Comparison of ENCODE assay signal across 28 cellular contexts in the genomic region with DNA sequence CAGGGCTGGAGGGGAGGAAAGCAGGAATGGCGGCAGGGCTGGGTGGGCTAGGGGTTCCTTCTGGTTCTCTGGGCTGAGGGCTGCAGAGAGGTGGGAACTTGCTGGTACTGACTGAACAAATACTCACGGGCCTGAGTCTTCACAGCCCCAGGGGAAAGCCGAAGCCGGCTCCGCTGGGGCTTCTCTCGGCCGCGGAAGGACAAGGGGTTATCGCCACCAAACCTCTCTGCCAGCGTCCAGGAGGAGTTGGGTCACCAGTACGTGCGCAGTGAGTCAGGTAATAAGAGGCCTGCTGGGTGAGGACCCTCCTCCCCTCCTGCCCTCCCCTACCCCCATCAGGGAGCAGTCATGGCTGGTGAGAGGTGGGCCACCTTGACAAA. TPM values are rescaled to one million over a fixed set of nuclear protein-coding genes. Genes with fewer than 3 reads are reported as not detected.
A peak's percentile ranks its signal among the peaks of the same experiment; 100 is the strongest.
DNase-seq lines count a peak whose midpoint lies in the region; ATAC-seq and TF ChIP-seq lines count a peak whose summit lies in the region.
"Had no signal": no experiment of that assay in that cellular context is flagged by ENCODE, and none has a peak within 500 bp of the region (broad histone marks: within the 10 kb centered on the region; RNA-seq: fewer than 3 reads in every experiment).

No MANE protein-coding gene starts in this region.

- H2BK12ac ChIP-seq in neuronal stem cell (ENCODE audit: low read length): no peak overlapping the region

- H3K79me2 ChIP-seq in hepatocyte: no peaks in the 10 kb centered on the region

- peak overlapping the region; percentile 43 for H3K23ac ChIP-seq in neuronal stem cell (ENCODE audit: low read depth, low read length, poor library complexity)

- no peak overlapping the region for H2BK5ac ChIP-seq in neuronal stem cell (ENCODE audit: low read length)

- H3K9me2 ChIP-seq in hepatocyte (replicated peaks; ENCODE audit: insufficient read depth): no peaks in the 10 kb centered on the region

- H2AFZ ChIP-seq in hepatocyte: no peak overlapping the region
- H2AFZ ChIP-seq in neuronal stem cell (ENCODE audit: low read length): no peak overlapping the region

- no peak overlapping the region for H3K4ac ChIP-seq in neuronal stem cell (ENCODE audit: low read length)

- no peak overlapping the region for H2BK120ac ChIP-seq in neuronal stem cell (ENCODE audit: low read depth, low read length)

- intact Hi-C loops in CD4-positive, alpha-beta T cell (cut with DNase I, micrococcal nuclease): no loop called here
- intact Hi-C loops in lower lobe of right lung (cut with DNase I): no loop called here

- POLR2A ChIA-PET in CD4-positive, alpha-beta T cell (lab: Charles Lee): no interaction called here

- H4K20me1 ChIP-seq in hepatocyte (ENCODE audit: insufficient read depth, poor library complexity, severe bottlenecking): no peaks in the 10 kb centered on the region

- no peaks in the 10 kb centered on the region for H3K9me3 ChIP-seq in CD4-positive, alpha-beta T cell (ENCODE audit: control insufficient read depth, low read length)
- H3K9me3 ChIP-seq in HUES6 (ENCODE audit: control insufficient read depth, insufficient read depth, low read depth, low read length) (no peaks in the 10 kb centered on the region), hepatocyte (ENCODE audit: low read depth) (no peaks in the 10 kb centered on the region), neuronal stem cell (replicated peaks in 1 of 2; ENCODE audit: control insufficient read depth in 2 of 2, insufficient read depth in 1 of 2, low read depth in 1 of 2, low read length in 2 of 2) (no peaks in the 10 kb centered on the region), Peyer's patch (no peaks in the 10 kb centered on the region), lower lobe of right lung (no peaks in the 10 kb centered on the region)
- H3K9me3 ChIP-seq: BLaER1, testis had no signal

- DNase-seq in CD4-positive, alpha-beta T cell: no peak
- DNase-seq in hepatocyte (ENCODE audit: low spot score): no peak
- no peak for DNase-seq in neuronal stem cell (ENCODE audit: low spot score)
- DNase-seq in caudate nucleus (lab: John Stamatoyannopoulos, UW): no peak
- DNase-seq in Peyer's patch: no peak
- DNase-seq in lower lobe of right lung: no peak
- no peak for DNase-seq in GF-D8 (lab: John Stamatoyannopoulos, UW)
- DNase-seq: ACHN; activated CD4-positive, alpha-beta T cell treated with anti-CD3 and anti-CD28 coated beads for 36 hours; activated naive CD4-positive, alpha-beta T cell treated with Interleukin-2 at 50 U/mL for 16 hours; activated T-cell treated with anti-CD3 and anti-CD28 coated beads, Interleukin-2, amount 50 U/mL, for 4 hours; amniotic stem cell; MM.1S; natural killer cell; NCI-H1417 treated with DMSO at 0.1 percent for 48 hours; NCI-H2107; NCI-H524 treated with DMSO at 0.1 percent for 48 hours; stimulated activated CD4-positive, alpha-beta T cell treated with anti-CD3 and anti-CD28 coated beads, Interleukin-12 subunit alpha, Interleukin-12 subunit beta, amount 100 ng/mL, for 4 hours; stimulated activated CD4-positive, alpha-beta T cell treated with anti-CD3 and anti-CD28 coated beads, Interleukin-4, amount 100 ng/mL, for 24 hours; stimulated activated naive B cell treated with anti-CD40 and anti-IgM and Interleukin-4, amounts not matched to agents 10 μg/mL and 1 μg/mL and 100 μg/mL, for 72 hours; T-helper 2 cell; testis had no signal

- H3K27ac ChIP-seq in CD4-positive, alpha-beta T cell (ENCODE audit: low read depth, low read length): no peak overlapping the region
- H3K27ac ChIP-seq in HUES6 (ENCODE audit: low read depth, low read length) (no peak overlapping the region), hepatocyte (no peak overlapping the region), neuronal stem cell (replicated peaks; ENCODE audit: low read length) (no peak overlapping the region), caudate nucleus (ENCODE audit: low read depth, low read length) (no peak overlapping the region), Peyer's patch (no peak overlapping the region), lower lobe of right lung (no peak overlapping the region)
- H3K27ac ChIP-seq: BLaER1, testis had no signal

- peaks cover 53% of the 10 kb centered on the region for H3K27me3 ChIP-seq in CD4-positive, alpha-beta T cell (ENCODE audit: control insufficient read depth, insufficient read depth, low read length)
- H3K27me3 ChIP-seq in HUES6 (ENCODE audit: control insufficient read depth, insufficient read depth, low read length): peaks cover 75% of the 10 kb centered on the region
- peaks cover 44% of the 10 kb centered on the region for H3K27me3 ChIP-seq in hepatocyte
- H3K27me3 ChIP-seq in neuronal stem cell (ENCODE audit: control insufficient read depth in 3 of 3, insufficient read depth in 3 of 3, low read depth in 1 of 3, low read length in 3 of 3): peaks cover 26 to 91% (median 64%) of the 10 kb centered on the region in 3 experiments
- H3K27me3 ChIP-seq in Peyer's patch: peaks cover 0 to 23% of the 10 kb centered on the region in 2 donors
- H3K27me3 ChIP-seq in lower lobe of right lung (ENCODE audit: low read depth): peaks cover 71% of the 10 kb centered on the region
- H3K27me3 ChIP-seq: testis had no signal

- H3K4me3 Mint-ChIP-seq in CD4-positive, alpha-beta T cell: peak overlapping the region; percentile 30
- H3K4me3 Mint-ChIP-seq: activated CD4-positive, alpha-beta T cell treated with anti-CD3 and anti-CD28 coated beads for 36 hours; activated T-cell treated with anti-CD3 and anti-CD28 coated beads, Interleukin-2, amount 50 U/mL, for 4 hours; natural killer cell; stimulated activated naive B cell treated with anti-CD40 and anti-IgM and Interleukin-4, amounts not matched to agents 10 μg/mL and 1 μg/mL and 100 μg/mL, for 72 hours had no signal

- H3K18ac ChIP-seq in neuronal stem cell (ENCODE audit: low read length): peak overlapping the region; percentile 44

- peak overlapping the region; percentile 96 for H3K4me2 ChIP-seq in hepatocyte
- H3K4me2 ChIP-seq in neuronal stem cell (ENCODE audit: insufficient read depth, low read length, poor library complexity, severe bottlenecking): no peak overlapping the region
- H3K4me2 ChIP-seq: BLaER1 had no signal

- H3K4me3 ChIP-seq in HUES6 (ENCODE audit: low read depth, low read length): peak overlapping the region; percentile 50
- H3K4me3 ChIP-seq in hepatocyte: no peak overlapping the region
- H3K4me3 ChIP-seq in neuronal stem cell (ENCODE audit: low read length in 2 of 2): no peak overlapping the region
- peak overlapping the region in 1 of 4 donors; percentile 21 for H3K4me3 ChIP-seq in Peyer's patch
- H3K4me3 ChIP-seq in lower lobe of right lung: no peak overlapping the region
- H3K4me3 ChIP-seq: BLaER1 had no signal

- no peak for ATAC-seq in CD4-positive, alpha-beta T cell (ENCODE audit: poor library complexity)
- no peak for ATAC-seq in lower lobe of right lung
- ATAC-seq: HCT116 had no signal

- CTCF ChIA-PET in CD4-positive, alpha-beta T cell (lab: Charles Lee): no interaction called here

- H3K79me1 ChIP-seq in neuronal stem cell (ENCODE audit: low read depth, low read length): no peaks in the 10 kb centered on the region

- WGBS in hepatocyte (ENCODE audit: low lambda C conversion rate, missing lambda C conversion rate): 58% methylated on average over 4 of the region's 12 CpGs
- no CpG with 5 or more reads among the region's 12 CpGs for WGBS in neuronal stem cell (ENCODE audit: extremely low coverage in 2 of 2, insufficient read length in 2 of 2, insufficient replicate concordance in 1 of 2), 2 donors

- H2AK5ac ChIP-seq in neuronal stem cell (ENCODE audit: low read depth, low read length): peak overlapping the region; percentile 8

- no peak overlapping the region for H2BK15ac ChIP-seq in neuronal stem cell (ENCODE audit: low read length)

- H4K8ac ChIP-seq in neuronal stem cell (ENCODE audit: low read depth, low read length): no peak overlapping the region

- no peak for TF ChIP-seq POLR2A in Peyer's patch (IDR thresholded peaks at IDR 0.05)

- H3K27ac Mint-ChIP-seq in CD4-positive, alpha-beta T cell: no peak overlapping the region
- H3K27ac Mint-ChIP-seq: activated CD4-positive, alpha-beta T cell treated with anti-CD3 and anti-CD28 coated beads for 36 hours; natural killer cell; stimulated activated naive B cell treated with anti-CD40 and anti-IgM and Interleukin-4, amounts not matched to agents 10 μg/mL and 1 μg/mL and 100 μg/mL, for 72 hours had no signal

- H3K9ac ChIP-seq in HUES6 (ENCODE audit: low read length): peak overlapping the region; percentile 18
- peak overlapping the region; percentile 40 for H3K9ac ChIP-seq in neuronal stem cell (ENCODE audit: low read depth, low read length, poor library complexity)
- H3K9ac ChIP-seq: BLaER1 had no signal

- H3K9me3 Mint-ChIP-seq in CD4-positive, alpha-beta T cell: no peaks in the 10 kb centered on the region
- H3K9me3 Mint-ChIP-seq: activated T-cell treated with anti-CD3 and anti-CD28 coated beads, Interleukin-2, amount 50 U/mL, for 4 hours; natural killer cell; stimulated activated naive B cell treated with anti-CD40 and anti-IgM and Interleukin-4, amounts not matched to agents 10 μg/mL and 1 μg/mL and 100 μg/mL, for 72 hours had no signal

- H3K36me3 ChIP-seq in HUES6 (ENCODE audit: control insufficient read depth, insufficient read depth, low read length): peaks cover 3% of the 10 kb centered on the region; the same call in 1 of the 2 replicates
- no peaks in the 10 kb centered on the region for H3K36me3 ChIP-seq in hepatocyte (replicated peaks; ENCODE audit: insufficient read depth, low read depth)
- H3K36me3 ChIP-seq in neuronal stem cell (replicated peaks in 1 of 2; ENCODE audit: control insufficient read depth in 2 of 2, insufficient read depth in 2 of 2, low read length in 2 of 2): no peaks in the 10 kb centered on the region
- no peaks in the 10 kb centered on the region for H3K36me3 ChIP-seq in Peyer's patch
- H3K36me3 ChIP-seq in lower lobe of right lung: no peaks in the 10 kb centered on the region
- H3K36me3 ChIP-seq: BLaER1 had no signal

- peaks cover 60% of the 10 kb centered on the region for H3K27me3 Mint-ChIP-seq in CD4-positive, alpha-beta T cell

- peak overlapping the region; percentile 94 for H3K14ac ChIP-seq in neuronal stem cell (ENCODE audit: low read length)

- TF ChIP-seq CTCF in CD4-positive, alpha-beta T cell (IDR thresholded peaks at IDR 0.05): no peak
- TF ChIP-seq CTCF in hepatocyte (IDR thresholded peaks at IDR 0.05; ENCODE audit: poor library complexity) (no peak), Peyer's patch (IDR thresholded peaks at IDR 0.05) (no peak), lower lobe of right lung (IDR thresholded peaks at IDR 0.05) (no peak)

- peaks cover 35% of the 10 kb centered on the region for H3K4me1 ChIP-seq in HUES6 (ENCODE audit: control insufficient read depth, insufficient read depth, low read length)
- peaks cover 11% of the 10 kb centered on the region for H3K4me1 ChIP-seq in hepatocyte (ENCODE audit: insufficient read depth)
- peaks cover 11 to 12% of the 10 kb centered on the region in 2 donors for H3K4me1 ChIP-seq in neuronal stem cell (ENCODE audit: control insufficient read depth in 2 of 2, insufficient read depth in 1 of 2, low read depth in 1 of 2, low read length in 2 of 2)
- peaks cover 0 to 13% (median 9%) of the 10 kb centered on the region in 4 donors for H3K4me1 ChIP-seq in Peyer's patch
- peaks cover 4% of the 10 kb centered on the region for H3K4me1 ChIP-seq in lower lobe of right lung

- no peak overlapping the region for H4K91ac ChIP-seq in neuronal stem cell (ENCODE audit: low read depth, low read length, poor library complexity)

- peaks cover 6% of the 10 kb centered on the region for H3K4me1 Mint-ChIP-seq in CD4-positive, alpha-beta T cell (ENCODE audit: low read depth)

- H3K36me3 Mint-ChIP-seq in CD4-positive, alpha-beta T cell (ENCODE audit: low read depth): no peaks in the 10 kb centered on the region
- H3K36me3 Mint-ChIP-seq: natural killer cell; stimulated activated naive B cell treated with anti-CD40 and anti-IgM and Interleukin-4, amounts not matched to agents 10 μg/mL and 1 μg/mL and 100 μg/mL, for 72 hours had no signal

RNA-seq across cellular contexts. Expression of gene GMPPA, which starts 13.5 kb away (rescaled TPM):
- 10 to 100 TPM; 13.3 to 14.4 TPM for total RNA-seq in CD4-positive, alpha-beta T cell
- total RNA-seq in hepatocyte (51.3 and 76.5 TPM in 2 replicates), Peyer's patch (10 to 100 TPM; 35.0 to 69.6 (median 38.9) TPM), lower lobe of right lung (29.9 TPM)
- polyA plus RNA-seq in hepatocyte: 67.8 and 75.6 TPM in 2 replicates
- 11.1 TPM for polyA plus RNA-seq in neuronal stem cell (2013, experiment 1 of 2)
- 10.9 TPM for polyA plus RNA-seq in neuronal stem cell (2013, experiment 2 of 2)

RNA-seq across cellular contexts. Expression of gene ASIC4, which starts 29.1 kb away (rescaled TPM):
- total RNA-seq in CD4-positive, alpha-beta T cell: under 1 TPM; 0.08 to 0.17 TPM
- total RNA-seq in hepatocyte (not detected in 2 replicates), Peyer's patch (under 1 TPM in 1 of 4 donors, not detected in 3; 0.27 TPM), lower lobe of right lung (0.53 TPM)
- polyA plus RNA-seq in hepatocyte: 0.07 TPM in 1 of 2 replicates, not detected in the other
- polyA plus RNA-seq in neuronal stem cell (2013, experiment 1 of 2): 0.14 TPM
- 0.15 TPM for polyA plus RNA-seq in neuronal stem cell (2013, experiment 2 of 2)
- total RNA-seq: activated CD4-positive, alpha-beta T cell treated with anti-CD3 and anti-CD28 coated beads for 36 hours; activated CD8-positive, alpha-beta memory T cell treated with anti-CD3 and anti-CD28 coated beads for 36 hours; Daoy; SK-MEL-5 had no signal

RNA-seq across cellular contexts. Expression of gene SPEG, which starts 50.5 kb away (rescaled TPM):
- 10 to 100 TPM; 15.3 to 17.7 TPM for total RNA-seq in CD4-positive, alpha-beta T cell
- total RNA-seq in hepatocyte (21.1 and 21.6 TPM in 2 replicates), Peyer's patch (10 to 100 TPM in 2 of 4 donors, 1 to 10 TPM in 2; 3.2 to 49.5 (median 10.2) TPM), lower lobe of right lung (6.5 TPM)
- polyA plus RNA-seq in hepatocyte: 35.8 and 40.0 TPM in 2 replicates
- polyA plus RNA-seq in neuronal stem cell (2013, experiment 1 of 2): 24.0 TPM
- 23.9 TPM for polyA plus RNA-seq in neuronal stem cell (2013, experiment 2 of 2)

RNA-seq across cellular contexts. Expression of gene CHPF, which starts 58.4 kb away (rescaled TPM):
- 1 to 10 TPM; 6.5 to 7.1 TPM for total RNA-seq in CD4-positive, alpha-beta T cell
- 180 and 193 TPM in 2 replicates for total RNA-seq in hepatocyte
- polyA plus RNA-seq in hepatocyte: 315 and 361 TPM in 2 replicates
- 12.6 TPM for polyA plus RNA-seq in neuronal stem cell (2013, experiment 1 of 2)
- 12.8 TPM for polyA plus RNA-seq in neuronal stem cell (2013, experiment 2 of 2)
- total RNA-seq in Peyer's patch: 100 to 1,000 TPM in 1 of 4 donors, 10 to 100 TPM in 3; 19.0 to 122 (median 90.5) TPM
- total RNA-seq in lower lobe of right lung: 23.2 TPM

RNA-seq across cellular contexts. Expression of gene TMEM198, which starts 58.6 kb away (rescaled TPM):
- total RNA-seq in CD4-positive, alpha-beta T cell: under 1 TPM; 0.47 to 0.91 TPM
- total RNA-seq in hepatocyte (7.3 and 8.0 TPM in 2 replicates), Peyer's patch (10 to 100 TPM in 3 of 4 donors, 1 to 10 TPM in 1; 6.6 to 25.5 (median 13.9) TPM), lower lobe of right lung (1.4 TPM)
- polyA plus RNA-seq in hepatocyte: 10.4 and 12.2 TPM in 2 replicates
- 2.7 TPM for polyA plus RNA-seq in neuronal stem cell (2013, experiment 1 of 2)
- 1.8 TPM for polyA plus RNA-seq in neuronal stem cell (2013, experiment 2 of 2)
